In genomic region chr15:63372018-63372705, GRCh38 we compare ENCODE assay signal across 8 cellular contexts. TPM values are rescaled to one million over a fixed set of nuclear protein-coding genes. Genes with fewer than 3 reads are reported as not detected.
DNase-seq lines count a peak whose midpoint lies in the region; ATAC-seq and TF ChIP-seq lines count a peak whose summit lies in the region.

No MANE protein-coding gene starts in this region.

- ATAC-seq in Panc1 (peak; percentile 57; the same call in 1 of the 2 replicates), esophagus mucosa (peak; percentile 87), gastrocnemius medialis (peak; percentile 8 to 55), HG03095 (IDR thresholded peaks at IDR 0.05; ENCODE audit: unreplicated experiment) (no peak), HG02981 (IDR thresholded peaks at IDR 0.05; ENCODE audit: unreplicated experiment) (no peak)

- intact Hi-C loops in Panc1 (cut with micrococcal nuclease; ENCODE audit: unreplicated experiment) (no loop called here), gastrocnemius medialis (cut with DNase I; ENCODE audit: low total_unique reads) (no loop called here)

- H3K4me3 ChIP-seq in Panc1 (ENCODE audit: low read depth in 2 of 2, low read length in 2 of 2) (no peak overlapping the region), gastrocnemius medialis (no peak overlapping the region)

- H3K36me3 ChIP-seq in Panc1 (ENCODE audit: control insufficient read depth, insufficient read depth, low read length) (no peaks in the 10 kb centered on the region), gastrocnemius medialis (no peaks in the 10 kb centered on the region)

- peaks cover 2% of the 10 kb centered on the region; the same call in 1 of the 2 replicates for H3K27me3 ChIP-seq in Panc1 (ENCODE audit: control insufficient read depth, insufficient read depth, low read length)
- H3K27me3 ChIP-seq in gastrocnemius medialis = no peaks in the 10 kb centered on the region

- POLR2A ChIA-PET in Panc1 (lab: Charles Lee) = no interaction called here
- POLR2A ChIA-PET in GM10248 (lab: Yijun Ruan, JAX) = no interaction called here

- TF ChIP-seq POLR2A in gastrocnemius medialis (IDR thresholded peaks at IDR 0.05) = no peak

- no peak overlapping the region for H3K27ac ChIP-seq in Panc1 (ENCODE audit: low read length)
- peak overlapping the region in 3 of 4 donors; percentile 7 to 33 (median 25) for H3K27ac ChIP-seq in gastrocnemius medialis

- H3K9me3 ChIP-seq in Panc1 (ENCODE audit: control insufficient read depth, insufficient read depth, low read depth, low read length) = no peaks in the 10 kb centered on the region
- no peaks in the 10 kb centered on the region for H3K9me3 ChIP-seq in gastrocnemius medialis

- BruUV-seq in Panc1 (replicated peaks; lab: Mats Ljungman, UMichigan) = no TSS peak

- peak; percentile 96 for DNase-seq in H4 (ENCODE audit: low spot score)
- no peak for DNase-seq in Panc1 (ENCODE audit: low read depth, low spot score)
- DNase-seq in gastrocnemius medialis = peak in 1 of 2 donors; percentile 33
- no peak for DNase-seq in GM10248 (ENCODE audit: extremely low spot score)
- DNase-seq in NCI-H1417 treated with DMSO at 0.1 percent for 48 hours (lab: John Stamatoyannopoulos, UW) = no peak

- CTCF ChIA-PET in Panc1 (lab: Charles Lee) = no interaction called here
- CTCF ChIA-PET in GM10248 (lab: Yijun Ruan, JAX) = no interaction called here

- H3K4me1 ChIP-seq in Panc1 (ENCODE audit: control insufficient read depth, insufficient read depth, low read length) (no peaks in the 10 kb centered on the region), gastrocnemius medialis (peaks cover 8 to 10% of the 10 kb centered on the region in 2 donors)

- TF ChIP-seq CTCF in Panc1 (IDR thresholded peaks at IDR 0.05) (no peak), gastrocnemius medialis (IDR thresholded peaks at IDR 0.05 in 4 of 5, conservative IDR thresholded peaks at IDR 0.05 in 1 of 5) (no peak), GM10248 (IDR thresholded peaks at IDR 0.05; ENCODE audit: control extremely low read depth, extremely low read depth, low read depth, missing control alignments) (no peak)

- in situ Hi-C loops in Panc1 (cut with HindIII; ENCODE audit: low pct_unique_long_range_greater_than_20kb, low sequenced_read_pairs) = no loop called here
- in situ Hi-C loops in gastrocnemius medialis (cut with MboI; ENCODE audit: low sequenced_read_pairs in 4 of 4) = no loop called here

RNA-seq across cellular contexts. Expression of gene CA12, which starts 9.5 kb away (rescaled TPM):
- 24.2 and 27.4 TPM in 2 replicates for total RNA-seq in H4 (2014; rRNA removed; shearing (Covaris generic))
- total RNA-seq in Panc1 (2021; ENCODE audit: unreplicated experiment) = 0.74 TPM
- 0.23 TPM for polyA plus RNA-seq in Panc1 (2012; ENCODE audit: insufficient read length)
- 138 TPM for total RNA-seq in esophagus mucosa
- total RNA-seq in gastrocnemius medialis = 1 to 10 TPM in 1 of 4 donors, under 1 TPM in 1, not detected in 2; 0.10 to 1.7 TPM

Comparison
In these comparisons a context has a peak if more than half of its experiments do, and no peak if none do; other contexts are left out.
1. ATAC-seq: peak in Panc1 (single experiment), esophagus mucosa (single experiment) and gastrocnemius medialis (2 of 2); none in HG03095 (single experiment) and HG02981 (single experiment).